Comparison of ENCODE assay signal across 8 cellular contexts in genomic region chr10:102432162-102432950, GRCh38. TPM values are rescaled to one million over a fixed set of nuclear protein-coding genes. Genes with fewer than 3 reads are reported as not detected.
DNase-seq lines count a peak whose midpoint lies in the region; ATAC-seq, FAIRE-seq and TF ChIP-seq lines count a peak whose summit lies in the region.

CUEDC2 (minus strand) TSS chr10:102432574; CDS start chr10:102425188, 7,386 bp downstream.

- H3K23ac ChIP-seq in H1 (ENCODE audit: insufficient read length) (no peak within 1 kb of the TSS), mesendoderm (ENCODE audit: low read length) (no peak within 1 kb of the TSS)

- H3K4me1 Mint-ChIP-seq in Caco-2 (ENCODE audit: low read depth, unreplicated experiment), result peaks cover 32% of the 10 kb centered on the region
- H3K4me1 Mint-ChIP-seq in activated CD8-positive, alpha-beta memory T cell treated with anti-CD3 and anti-CD28 coated beads, Interleukin-2, amount 10 ng/mL, durations not matched to agents 7 days and 5 days, result peaks cover 53% of the 10 kb centered on the region

- H3K4ac ChIP-seq in H1 (replicated peaks; ENCODE audit: insufficient read length, low read depth, low read length) (peak within 1 kb of the TSS; percentile 13), mesendoderm (ENCODE audit: low read depth, low read length) (peak within 1 kb of the TSS; percentile 49)

- peak within 1 kb of the TSS; percentile 93 to 94 for H3K4me2 ChIP-seq in H1 (ENCODE audit: insufficient read depth in 1 of 2, low read depth in 2 of 2, low read length in 2 of 2)
- H3K4me2 ChIP-seq in mesendoderm (ENCODE audit: low read length), result peak within 1 kb of the TSS; percentile 68

- TSS peak; percentile 43 for BruUV-seq in Caco-2 (replicated peaks; lab: Mats Ljungman, UMichigan)

- no peaks in the 10 kb centered on the region for H3K9me3 Mint-ChIP-seq in Caco-2 (ENCODE audit: unreplicated experiment)
- H3K9me3 Mint-ChIP-seq in activated CD8-positive, alpha-beta memory T cell treated with anti-CD3 and anti-CD28 coated beads, Interleukin-2, amount 10 ng/mL, durations not matched to agents 7 days and 5 days (ENCODE audit: low read depth), result no peaks in the 10 kb centered on the region

- H3K4me3 ChIP-seq in Caco-2 (ENCODE audit: low read depth, low read length), result peak within 1 kb of the TSS; percentile 77
- H3K4me3 ChIP-seq in NT2/D1 (ENCODE audit: insufficient read length, low read depth), result peak within 1 kb of the TSS; percentile 85
- peak within 1 kb of the TSS; percentile 66 to 92 (median 84) for H3K4me3 ChIP-seq in H1 (ENCODE audit: extremely low read depth in 1 of 4, insufficient read depth in 2 of 4, low read depth in 3 of 4, low read length in 4 of 4)
- peak within 1 kb of the TSS; percentile 51 for H3K4me3 ChIP-seq in mesendoderm (ENCODE audit: low read length)

- H3K23me2 ChIP-seq in H1 (ENCODE audit: low read depth, low read length), result peaks cover 9% of the 10 kb centered on the region

- peak within 1 kb of the TSS; percentile 87 for H4K8ac ChIP-seq in H1 (ENCODE audit: extremely low read depth, insufficient read depth, low read length)
- no peak within 1 kb of the TSS for H4K8ac ChIP-seq in mesendoderm (ENCODE audit: low read depth, low read length)

- H3K27ac Mint-ChIP-seq in Caco-2 (ENCODE audit: unreplicated experiment), result peak within 1 kb of the TSS; percentile 65
- peak within 1 kb of the TSS; percentile 95 for H3K27ac Mint-ChIP-seq in activated CD8-positive, alpha-beta memory T cell treated with anti-CD3 and anti-CD28 coated beads, Interleukin-2, amount 10 ng/mL, durations not matched to agents 7 days and 5 days

- no peak within 1 kb of the TSS for H2BK20ac ChIP-seq in H1 (ENCODE audit: low read length)

- H2BK5ac ChIP-seq in H1 (ENCODE audit: low read depth, low read length), result peak within 1 kb of the TSS; percentile 53
- H2BK5ac ChIP-seq in mesendoderm (ENCODE audit: low read length), result no peak within 1 kb of the TSS

- H3K79me2 ChIP-seq in H1 (ENCODE audit: control insufficient read depth in 1 of 2, insufficient read depth in 2 of 2, low read length in 2 of 2) (no peaks in the 10 kb centered on the region; a peak in 1 of 4 replicates), mesendoderm (ENCODE audit: control insufficient read depth, insufficient read depth, low read length) (no peaks in the 10 kb centered on the region)

- H4K91ac ChIP-seq in H1 (replicated peaks; ENCODE audit: insufficient read length, low read length), result peak within 1 kb of the TSS; percentile 92

- H3K36me3 ChIP-seq in Caco-2 (ENCODE audit: control insufficient read depth, insufficient read depth, low read length), result no peaks in the 10 kb centered on the region
- H3K36me3 ChIP-seq in NT2/D1 (ENCODE audit: insufficient read depth, insufficient read length, low read length), result no peaks in the 10 kb centered on the region
- no peaks in the 10 kb centered on the region; a peak in 1 of 8 replicates for H3K36me3 ChIP-seq in H1 (ENCODE audit: control insufficient read depth in 2 of 4, insufficient read depth in 4 of 4, low read length in 3 of 4)
- H3K36me3 ChIP-seq in mesendoderm (ENCODE audit: control insufficient read depth, insufficient read depth, low read length), result no peaks in the 10 kb centered on the region

- H2BK12ac ChIP-seq in H1 (ENCODE audit: low read depth, low read length), result peak within 1 kb of the TSS; percentile 35; the same call in 1 of the 2 replicates

- H2BK15ac ChIP-seq in H1 (ENCODE audit: low read length) (peak within 1 kb of the TSS; percentile 23; the same call in 1 of the 2 replicates), mesendoderm (replicated peaks; ENCODE audit: low read depth) (no peak within 1 kb of the TSS)

- CTCF ChIA-PET in Caco-2 (lab: Charles Lee) (interaction anchor here (0.6 to 2.2 kb wide), 14 partner anchors 10 to 359 kb away, joined by 3 to 37 read pairs (median 4); partner anchors contain the start of genes ACTR1A, C10orf95 and FBXL15), H1 (lab: Charles Lee; ENCODE audit: partially characterized antibody) (interaction anchor here (0.6 to 7.5 kb wide), 16 partner anchors 8 to 238 kb away, joined by 3 to 40 read pairs (median 4); partner anchors contain the start of genes C10orf95 and FBXL15)
- CTCF ChIA-PET in activated CD8-positive, alpha-beta memory T cell treated with anti-CD3 and anti-CD28 coated beads, Interleukin-2, amount 10 ng/mL, durations not matched to agents 7 days and 5 days (lab: Charles Lee), result interaction anchor here (0.6 to 8.0 kb wide), 14 partner anchors 10 to 1484 kb away, joined by 3 to 82 read pairs (median 3); partner anchors contain the start of genes C10orf95, FBXL15 and SUFU

- WGBS in H1 (ENCODE audit: extremely low coverage in 1 of 2, insufficient coverage in 1 of 2, insufficient read length in 1 of 2, insufficient replicate concordance in 2 of 2, low coverage in 1 of 2, low lambda C conversion rate in 2 of 2, missing lambda C conversion rate in 1 of 2), 2 experiments, result 1% methylated on average over 51 of the region's 52 CpGs; no CpG with 5 or more reads in 1 of the 2 experiments
- WGBS in mesendoderm (ENCODE audit: extremely low coverage, insufficient coverage, low lambda C conversion rate), result no CpG with 5 or more reads among the region's 52 CpGs

- H3K18ac ChIP-seq in H1 (ENCODE audit: extremely low read depth, low read length), result peak within 1 kb of the TSS; percentile 85
- H3K18ac ChIP-seq in mesendoderm (ENCODE audit: low read length), result peak within 1 kb of the TSS; percentile 51

- H2AFZ ChIP-seq in H1 (ENCODE audit: low read length), result peak within 1 kb of the TSS; percentile 78

- H3K36me3 Mint-ChIP-seq in Caco-2 (ENCODE audit: insufficient read depth, unreplicated experiment), result no peaks in the 10 kb centered on the region
- H3K36me3 Mint-ChIP-seq in activated CD8-positive, alpha-beta memory T cell treated with anti-CD3 and anti-CD28 coated beads, Interleukin-2, amount 10 ng/mL, durations not matched to agents 7 days and 5 days, result peaks cover 4% of the 10 kb centered on the region

- peak within 1 kb of the TSS; percentile 49 for H4K5ac ChIP-seq in H1 (ENCODE audit: insufficient read length, low read depth, low read length)
- no peak within 1 kb of the TSS for H4K5ac ChIP-seq in mesendoderm (ENCODE audit: low read length)

- TF ChIP-seq RAD21 in H1 (IDR thresholded peaks at IDR 0.05 in 1 of 2, conservative IDR thresholded peaks at IDR 0.05 in 1 of 2; ENCODE audit: low read depth in 2 of 2, low read length in 2 of 2), result peak in 1 of 2 experiments; percentile 5; a peak in 1 of 4 replicates

- H3K9me3 ChIP-seq in Caco-2 (no peaks in the 10 kb centered on the region), NT2/D1 (ENCODE audit: insufficient read depth, low read length) (no peaks in the 10 kb centered on the region), H1 (ENCODE audit: insufficient read depth in 2 of 2, low read depth in 1 of 2, low read length in 1 of 2) (no peaks in the 10 kb centered on the region)

- H3K56ac ChIP-seq in H1 (replicated peaks; ENCODE audit: insufficient read length, low read depth, low read length) (peak within 1 kb of the TSS; percentile 59), mesendoderm (ENCODE audit: low read length) (peak within 1 kb of the TSS; percentile 90)

- H3K14ac ChIP-seq in H1 (ENCODE audit: insufficient read length), result no peak within 1 kb of the TSS

- no peaks in the 10 kb centered on the region for H3K27me3 ChIP-seq in Caco-2 (replicated peaks; ENCODE audit: control insufficient read depth, insufficient read depth, low read length)
- H3K27me3 ChIP-seq in NT2/D1 (ENCODE audit: insufficient read depth, insufficient read length), result peaks cover 35% of the 10 kb centered on the region
- peaks cover 13 to 37% (median 34%) of the 10 kb centered on the region in 4 experiments for H3K27me3 ChIP-seq in H1 (replicated peaks in 1 of 4; ENCODE audit: control insufficient read depth in 3 of 4, extremely low read depth in 1 of 4, insufficient read depth in 3 of 4, low read length in 3 of 4)
- no peaks in the 10 kb centered on the region for H3K27me3 ChIP-seq in mesendoderm (ENCODE audit: insufficient read depth, low read length, poor library complexity)

- H3K27ac ChIP-seq in H1 (ENCODE audit: low read depth, low read length) (peak within 1 kb of the TSS; percentile 72; the same call in 1 of the 2 replicates), mesendoderm (ENCODE audit: low read depth, low read length) (no peak within 1 kb of the TSS)

- H3K79me1 ChIP-seq in H1 (ENCODE audit: low read depth, low read length), result no peaks in the 10 kb centered on the region
- peaks cover 3% of the 10 kb centered on the region for H3K79me1 ChIP-seq in mesendoderm (ENCODE audit: low read length)

- peak within 1 kb of the TSS; percentile 73 for H3K4me3 Mint-ChIP-seq in Caco-2 (ENCODE audit: unreplicated experiment)
- H3K4me3 Mint-ChIP-seq in activated CD8-positive, alpha-beta memory T cell treated with anti-CD3 and anti-CD28 coated beads, Interleukin-2, amount 10 ng/mL, durations not matched to agents 7 days and 5 days, result peak within 1 kb of the TSS; percentile 91

- H3K27me3 Mint-ChIP-seq in Caco-2 (ENCODE audit: insufficient read depth, unreplicated experiment), result no peaks in the 10 kb centered on the region
- no peaks in the 10 kb centered on the region for H3K27me3 Mint-ChIP-seq in activated CD8-positive, alpha-beta memory T cell treated with anti-CD3 and anti-CD28 coated beads, Interleukin-2, amount 10 ng/mL, durations not matched to agents 7 days and 5 days

- intact Hi-C loops in Caco-2 (cut with micrococcal nuclease; ENCODE audit: unreplicated experiment), result loop anchor here (1.0 to 2.0 kb wide), 5 partner anchors 10 to 70 kb away; partner anchors contain the start of genes ACTR1A and SUFU

- H3K9ac ChIP-seq in NT2/D1 (ENCODE audit: insufficient read length, low read depth) (peak within 1 kb of the TSS; percentile 95), H1 (replicated peaks in 1 of 4; ENCODE audit: extremely low read depth in 1 of 4, low read depth in 3 of 4, low read length in 3 of 4) (peak within 1 kb of the TSS in 3 of 4 experiments; percentile 61 to 82 (median 79); a peak in 6 of 7 replicates), mesendoderm (ENCODE audit: low read length) (peak within 1 kb of the TSS; percentile 80)

- TF ChIP-seq EP300 in H1 (IDR thresholded peaks at IDR 0.05; ENCODE audit: borderline replicate concordance in 1 of 2, low read depth in 2 of 2, low read length in 2 of 2), result no peak

- H4K20me1 ChIP-seq in H1 (replicated peaks in 1 of 2; ENCODE audit: control insufficient read depth in 1 of 2, insufficient read depth in 2 of 2, low read length in 2 of 2), result no peaks in the 10 kb centered on the region

- H2AK5ac ChIP-seq in H1 (ENCODE audit: low read depth, low read length) (peak within 1 kb of the TSS; percentile 66; the same call in 1 of the 2 replicates), mesendoderm (ENCODE audit: low read length) (peak within 1 kb of the TSS; percentile 31)

- H2BK120ac ChIP-seq in H1 (replicated peaks; ENCODE audit: low read depth, low read length) (no peak within 1 kb of the TSS), mesendoderm (ENCODE audit: low read depth, low read length) (no peak within 1 kb of the TSS)

- FAIRE-seq in H1 (lab: Jason Lieb, UNC), result no peak

- peaks cover 11% of the 10 kb centered on the region for H3K4me1 ChIP-seq in Caco-2
- peaks cover 6% of the 10 kb centered on the region for H3K4me1 ChIP-seq in NT2/D1 (ENCODE audit: insufficient read depth, insufficient read length)
- peaks cover 0 to 18% (median 13%) of the 10 kb centered on the region in 4 experiments; a peak in 6 of 7 replicates for H3K4me1 ChIP-seq in H1 (replicated peaks in 1 of 4; ENCODE audit: control insufficient read depth in 3 of 4, insufficient read depth in 4 of 4, low read length in 3 of 4)
- peaks cover 3% of the 10 kb centered on the region for H3K4me1 ChIP-seq in mesendoderm (ENCODE audit: control insufficient read depth, low read depth, low read length)

- peak; percentile 95 for ATAC-seq in GM21381 (IDR thresholded peaks at IDR 0.05; ENCODE audit: unreplicated experiment)
- ATAC-seq in activated CD8-positive, alpha-beta memory T cell treated with anti-CD3 and anti-CD28 coated beads, Interleukin-2, amount 10 ng/mL, durations not matched to agents 7 days and 5 days, result peak; percentile 95

- POLR2A ChIA-PET in Caco-2 (lab: Charles Lee), result interaction anchor here (0.6 to 2.2 kb wide), 11 partner anchors 10 to 209 kb away, joined by 3 to 21 read pairs (median 4); partner anchors contain the start of genes ACTR1A, C10orf95, FBXL15 and GBF1
- POLR2A ChIA-PET in H1 (lab: Charles Lee; ENCODE audit: partially characterized antibody), result interaction anchor here (0.9 to 9.0 kb wide), 16 partner anchors 8 to 311 kb away, joined by 3 to 75 read pairs (median 4); partner anchors contain the start of genes ACTR1A, C10orf95, FBXL15 and NFKB2

- TF ChIP-seq POLR2A in H1 (IDR thresholded peaks at IDR 0.05; ENCODE audit: control extremely low read depth in 1 of 2, low read depth in 2 of 2, low read length in 2 of 2), result peak; percentile 34 to 84

- TF ChIP-seq CTCF in Caco-2 (IDR thresholded peaks at IDR 0.05; ENCODE audit: insufficient read depth in 1 of 2, low read depth in 1 of 2, low read length in 1 of 2, severe bottlenecking in 1 of 2, unreplicated experiment in 1 of 2), result no peak
- no peak for TF ChIP-seq CTCF in H1 (IDR thresholded peaks at IDR 0.05; ENCODE audit: control extremely low read depth in 1 of 3, insufficient read depth in 1 of 3, low read depth in 1 of 3, low read length in 3 of 3)

- DNase-seq in Caco-2 (peak; percentile 97 to 98), HUDEP-2 (lab: John Stamatoyannopoulos, UW; ENCODE audit: unreplicated experiment in 76 of 76) (peak in 74 of 76 experiments; percentile 58 to 98 (median 95)), NT2/D1 (ENCODE audit: low read depth, low spot score) (peak; percentile 87), H1 (ENCODE audit: low read depth in 1 of 2, low spot score in 2 of 2) (peak; percentile 90 to 100), mesendoderm (peak; percentile 98)
- DNase-seq in activated CD8-positive, alpha-beta memory T cell treated with anti-CD3 and anti-CD28 coated beads, Interleukin-2, amount 10 ng/mL, durations not matched to agents 7 days and 5 days, result peak; percentile 99
- peak; percentile 94 for DNase-seq in stimulated activated CD8-positive, alpha-beta memory T cell treated with anti-CD3 and anti-CD28 coated beads, Interleukin-15, amount 100 ng/mL, for 24 hours (ENCODE audit: low read depth)

RNA-seq across cellular contexts. Expression of gene CUEDC2, which starts in this region (rescaled TPM):
- total RNA-seq in Caco-2 (2022), result 32.1 and 32.6 TPM in 2 replicates
- 10 to 100 TPM; 73.5 to 78.2 TPM for total RNA-seq in activated CD8-positive, alpha-beta memory T cell treated with anti-CD3 and anti-CD28 coated beads, Interleukin-2, amount 10 ng/mL, durations not matched to agents 7 days and 5 days
- total RNA-seq in H1 (2021; fragmentation: NEBNext Ultra II Directional; extraction: Animal tissue kit (Norgen Biotek cat#: 25700)), result 41.7 and 43.6 TPM in 2 replicates
- polyA plus RNA-seq in H1 (2011; rRNA removed), result 55.2 and 66.7 TPM in 2 replicates
- polyA plus RNA-seq in H1 (2011; cell fraction: cytosol; rRNA removed), result 64.7 TPM
- polyA plus RNA-seq in H1 (2011; cell fraction: nucleus; rRNA removed), result 85.7 TPM
- 34.9 to 55.7 TPM (median 49.6 TPM) in 4 replicates for polyA plus RNA-seq in H1 (2012, experiment 1 of 2)
- polyA plus RNA-seq in H1 (2012, experiment 2 of 2), result 50.4 TPM
- 59.5 TPM for polyA plus RNA-seq in H1 (2013, experiment 1 of 2)
- 62.0 TPM for polyA plus RNA-seq in H1 (2013, experiment 2 of 2)
- 15.2 and 16.5 TPM in 2 replicates for polyA minus RNA-seq in H1 (2011; rRNA and poly(A)+ RNA removed)
- polyA minus RNA-seq in H1 (2011; cell fraction: cytosol; rRNA and poly(A)+ RNA removed), result 25.0 TPM
- 17.6 TPM for polyA minus RNA-seq in H1 (2011; cell fraction: nucleus; rRNA and poly(A)+ RNA removed)
- 39.1 TPM for polyA plus RNA-seq in mesendoderm (2013, experiment 1 of 2)
- polyA plus RNA-seq in mesendoderm (2013, experiment 2 of 2), result 40.9 TPM
